Comparison of ENCODE assay signal across 12 cellular contexts in the genomic region with DNA sequence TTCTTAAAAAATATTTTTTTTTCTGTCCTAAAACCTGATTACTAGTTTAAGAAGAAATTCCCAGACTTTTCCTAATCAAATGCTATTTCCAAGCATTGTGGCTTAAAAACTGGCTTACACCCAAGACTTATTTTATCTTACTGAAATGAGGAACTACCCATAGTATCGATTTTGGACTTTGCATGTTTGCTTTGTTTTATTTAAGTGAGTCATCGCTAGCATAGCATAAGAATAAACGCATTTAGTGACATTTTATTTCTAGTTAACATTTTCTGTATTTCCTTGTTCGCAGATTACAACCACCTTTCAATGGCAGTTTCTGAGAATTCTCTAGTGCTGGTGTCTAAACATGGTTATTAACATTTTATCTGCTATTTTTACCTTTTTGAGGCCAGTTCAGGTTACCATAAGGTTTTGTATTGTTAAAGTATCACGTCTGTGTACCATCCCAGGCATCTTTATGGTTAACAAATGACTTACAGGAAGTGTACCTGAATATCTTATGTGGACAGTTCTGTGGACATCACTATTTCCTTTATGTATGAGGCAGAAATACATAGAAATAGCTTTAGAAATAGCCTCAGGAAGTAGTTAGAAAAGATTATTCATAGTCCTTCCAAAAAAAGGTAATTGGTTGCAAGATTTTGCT. TPM values are rescaled to one million over a fixed set of nuclear protein-coding genes. Genes with fewer than 3 reads are reported as not detected.
DNase-seq lines count a peak whose midpoint lies in the region; ATAC-seq, FAIRE-seq and TF ChIP-seq lines count a peak whose summit lies in the region.
"Had no signal": no experiment of that assay in that cellular context is flagged by ENCODE, and none has a peak within 500 bp of the region (broad histone marks: within the 10 kb centered on the region; RNA-seq: fewer than 3 reads in every experiment).

No MANE protein-coding gene starts in this region.

- FAIRE-seq in K562 (lab: Jason Lieb, UNC), result peak; percentile 35

- WGBS in K562 (ENCODE audit: insufficient coverage, low coverage, missing lambda C conversion rate), result 7% methylated on average over 5 of the region's 5 CpGs

- CTCF ChIA-PET in K562 (lab: Yijun Ruan, JAX; ENCODE audit: low intra/inter-chr PET ratio), result no interaction called here
- CTCF ChIA-PET in activated CD8-positive, alpha-beta memory T cell treated with anti-CD3 and anti-CD28 coated beads, Interleukin-2, amount 10 ng/mL, durations not matched to agents 7 days and 5 days (lab: Charles Lee), result interaction anchor here (0.8 to 1.9 kb wide), 4 partner anchors 9 to 59 kb away, joined by 3 to 5 read pairs (median 4); a partner anchor contains a TSS
- CTCF ChIA-PET in RWPE1 (lab: Yijun Ruan, JAX), result no interaction called here

- no peak for TF ChIP-seq POLR2A in K562 (conservative IDR thresholded peaks at IDR 0.05)

- H3K36me3 Mint-ChIP-seq in activated CD8-positive, alpha-beta memory T cell treated with anti-CD3 and anti-CD28 coated beads, Interleukin-2, amount 10 ng/mL, durations not matched to agents 7 days and 5 days, result peaks cover 15% of the 10 kb centered on the region

- no peaks in the 10 kb centered on the region for H3K36me3 ChIP-seq in K562 (ENCODE audit: control insufficient read depth, insufficient read depth, low read length)
- H3K36me3 ChIP-seq: thoracic aorta had no signal

- TF ChIP-seq EP300 in K562 (IDR thresholded peaks at IDR 0.05; ENCODE audit: low read length), result no peak

- in situ Hi-C loops in K562 (cut with MboI), result no loop called here

- H3K27me3 ChIP-seq in K562 (ENCODE audit: control insufficient read depth in 2 of 2, insufficient read depth in 2 of 2, low read length in 2 of 2), result no peaks in the 10 kb centered on the region

- no peaks in the 10 kb centered on the region; the same call in 1 of the 2 replicates for H3K9me3 ChIP-seq in K562 (replicated peaks; ENCODE audit: control insufficient read depth, insufficient read depth, low read depth, low read length)

- no peak overlapping the region for H3K4me3 Mint-ChIP-seq in activated CD8-positive, alpha-beta memory T cell treated with anti-CD3 and anti-CD28 coated beads, Interleukin-2, amount 10 ng/mL, durations not matched to agents 7 days and 5 days

- peak; percentile 54 for ATAC-seq in GM18861 (IDR thresholded peaks at IDR 0.05; ENCODE audit: unreplicated experiment)
- ATAC-seq in K562, result no peak
- ATAC-seq in activated CD8-positive, alpha-beta memory T cell treated with anti-CD3 and anti-CD28 coated beads, Interleukin-2, amount 10 ng/mL, durations not matched to agents 7 days and 5 days, result no peak

- BruUV-seq in K562 (replicated peaks; lab: Mats Ljungman, UMichigan), result no TSS peak

- H3K4me1 ChIP-seq in K562 (replicated peaks in 1 of 2; ENCODE audit: control insufficient read depth in 2 of 2, insufficient read depth in 2 of 2, low read length in 2 of 2), result peaks cover 0 to 21% of the 10 kb centered on the region in 2 experiments; a peak in 4 of 5 replicates

- H3K4me2 ChIP-seq in K562 (ENCODE audit: insufficient read depth, low read length), result peak overlapping the region; percentile 23; the same call in 1 of the 2 replicates

- POLR2A ChIA-PET in K562 (lab: Yijun Ruan, JAX), result interaction anchor here (0.9 to 1.3 kb wide), 2 partner anchors 9 to 24 kb away, joined by 3 read pairs; a partner anchor contains a TSS
- POLR2A ChIA-PET in RWPE1 (lab: Yijun Ruan, JAX; ENCODE audit: low non-redundant PET), result no interaction called here

- H3K4me3 ChIP-seq in K562, result no peak overlapping the region
- H3K4me3 ChIP-seq: thoracic aorta had no signal

- peaks cover 7% of the 10 kb centered on the region for H3K9me3 Mint-ChIP-seq in activated CD8-positive, alpha-beta memory T cell treated with anti-CD3 and anti-CD28 coated beads, Interleukin-2, amount 10 ng/mL, durations not matched to agents 7 days and 5 days (ENCODE audit: low read depth)

- no peaks in the 10 kb centered on the region for H4K20me1 ChIP-seq in K562 (replicated peaks; ENCODE audit: control insufficient read depth, insufficient read depth, low read length)

- DNase-seq in NAMALWA (ENCODE audit: low spot score) (peak; percentile 9), K562 (ENCODE audit: extremely low read depth in 1 of 4, low spot score in 3 of 4) (no peak), pons (ENCODE audit: low spot score) (peak; percentile 32), RWPE1 (ENCODE audit: low spot score) (no peak), islet precursor cell (no peak), NCI-H2171 (lab: John Stamatoyannopoulos, UW) (no peak)
- DNase-seq in activated CD8-positive, alpha-beta memory T cell treated with anti-CD3 and anti-CD28 coated beads, Interleukin-2, amount 10 ng/mL, durations not matched to agents 7 days and 5 days, result no peak
- DNase-seq: central memory CD4-positive, alpha-beta T cell; GOT3 had no signal

- no peaks in the 10 kb centered on the region for H3K9me1 ChIP-seq in K562 (ENCODE audit: control insufficient read depth, insufficient read depth, low read length)

- TF ChIP-seq RAD21 in K562 (CRISPR knock-in tag; conservative IDR thresholded peaks at IDR 0.05 in 1 of 2, IDR thresholded peaks at IDR 0.05 in 1 of 2), result no peak

- TF ChIP-seq CTCF in K562 (IDR thresholded peaks at IDR 0.05 in 2 of 3, conservative IDR thresholded peaks at IDR 0.05 in 1 of 3; ENCODE audit: insufficient read depth in 2 of 3, low read depth in 1 of 3, low read length in 3 of 3) (no peak), RWPE1 (conservative IDR thresholded peaks at IDR 0.05; ENCODE audit: low read depth) (no peak)

- peaks cover 23% of the 10 kb centered on the region for H3K4me1 Mint-ChIP-seq in activated CD8-positive, alpha-beta memory T cell treated with anti-CD3 and anti-CD28 coated beads, Interleukin-2, amount 10 ng/mL, durations not matched to agents 7 days and 5 days

- H2AFZ ChIP-seq in K562 (ENCODE audit: low read depth, low read length), result no peak overlapping the region

- no peak overlapping the region for H3K9ac ChIP-seq in K562 (ENCODE audit: insufficient read depth in 1 of 2, low read depth in 2 of 2, low read length in 2 of 2)

- H3K27me3 Mint-ChIP-seq in activated CD8-positive, alpha-beta memory T cell treated with anti-CD3 and anti-CD28 coated beads, Interleukin-2, amount 10 ng/mL, durations not matched to agents 7 days and 5 days, result no peaks in the 10 kb centered on the region
- H3K27me3 Mint-ChIP-seq: progenitor cell of endocrine pancreas had no signal

- H3K79me2 ChIP-seq in K562 (ENCODE audit: control insufficient read depth, insufficient read depth, low read length), result peaks cover 21% of the 10 kb centered on the region

- H3K27ac Mint-ChIP-seq in activated CD8-positive, alpha-beta memory T cell treated with anti-CD3 and anti-CD28 coated beads, Interleukin-2, amount 10 ng/mL, durations not matched to agents 7 days and 5 days, result no peak overlapping the region
- H3K27ac Mint-ChIP-seq: progenitor cell of endocrine pancreas had no signal

- intact Hi-C loops in K562 (cut with micrococcal nuclease), result no loop called here

- H3K27ac ChIP-seq in K562 (ENCODE audit: extremely low read depth, low read depth, low read length) (no peak overlapping the region), RWPE1 (no peak overlapping the region)

TF ChIP-seq in K562, 482 proteins besides CTCF, POLR2A, EP300 and RAD21 (continues in another document):
- TF ChIP-seq ARID1B (IDR thresholded peaks at IDR 0.05) (peak; percentile 49), SMARCE1 (IDR thresholded peaks at IDR 0.05) (peak; percentile 81; the same call in 1 of the 2 replicates), ZNF583 (CRISPR knock-in tag; IDR thresholded peaks at IDR 0.05) (no peak), SOX6 (IDR thresholded peaks at IDR 0.05) (peak; percentile 86), PML (IDR thresholded peaks at IDR 0.05; ENCODE audit: low read length) (no peak)
- TF ChIP-seq, protein P1, sequence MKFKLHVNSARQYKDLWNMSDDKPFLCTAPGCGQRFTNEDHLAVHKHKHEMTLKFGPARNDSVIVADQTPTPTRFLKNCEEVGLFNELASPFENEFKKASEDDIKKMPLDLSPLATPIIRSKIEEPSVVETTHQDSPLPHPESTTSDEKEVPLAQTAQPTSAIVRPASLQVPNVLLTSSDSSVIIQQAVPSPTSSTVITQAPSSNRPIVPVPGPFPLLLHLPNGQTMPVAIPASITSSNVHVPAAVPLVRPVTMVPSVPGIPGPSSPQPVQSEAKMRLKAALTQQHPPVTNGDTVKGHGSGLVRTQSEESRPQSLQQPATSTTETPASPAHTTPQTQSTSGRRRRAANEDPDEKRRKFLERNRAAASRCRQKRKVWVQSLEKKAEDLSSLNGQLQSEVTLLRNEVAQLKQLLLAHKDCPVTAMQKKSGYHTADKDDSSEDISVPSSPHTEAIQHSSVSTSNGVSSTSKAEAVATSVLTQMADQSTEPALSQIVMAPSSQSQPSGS (CRISPR knock-in tag; IDR thresholded peaks at IDR 0.05), result no peak
- TF ChIP-seq, protein P2, sequence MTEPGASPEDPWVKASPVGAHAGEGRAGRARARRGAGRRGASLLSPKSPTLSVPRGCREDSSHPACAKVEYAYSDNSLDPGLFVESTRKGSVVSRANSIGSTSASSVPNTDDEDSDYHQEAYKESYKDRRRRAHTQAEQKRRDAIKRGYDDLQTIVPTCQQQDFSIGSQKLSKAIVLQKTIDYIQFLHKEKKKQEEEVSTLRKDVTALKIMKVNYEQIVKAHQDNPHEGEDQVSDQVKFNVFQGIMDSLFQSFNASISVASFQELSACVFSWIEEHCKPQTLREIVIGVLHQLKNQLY (CRISPR knock-in tag; conservative IDR thresholded peaks at IDR 0.05), result no peak

RNA-seq across cellular contexts. Expression of a gene that starts 24.5 kb away (rescaled TPM):
- 7.7 and 20.8 TPM in 2 replicates for total RNA-seq in K562 (2011; cell fraction: chromatin; rRNA removed; ENCODE audit: low replicate concordance)
- total RNA-seq in K562 (2011; cell fraction: nucleolus; rRNA removed), result 3.3 and 4.5 TPM in 2 replicates
- 9.1 and 18.0 TPM in 2 replicates for total RNA-seq in K562 (2011; cell fraction: nucleoplasm; rRNA removed)
- 13.9 and 14.5 TPM in 2 replicates for total RNA-seq in K562 (2014; rRNA removed)
- total RNA-seq in K562 (2014; rRNA removed; fragmentation: Illumina TruSeq; extraction: Trizol), result 26.9 and 27.3 TPM in 2 replicates
- 21.8 and 24.4 TPM in 2 replicates for total RNA-seq in K562 (2015; rRNA removed; fragmentation: Illumina TruSeq; extraction: Trizol)
- 21.0 and 22.8 TPM in 2 replicates for total RNA-seq in K562 (2021)
- polyA plus RNA-seq in K562 (2011; rRNA removed), result 18.8 and 21.1 TPM in 2 replicates
- 4.0 and 10.7 TPM in 2 replicates for polyA plus RNA-seq in K562 (2011; cell fraction: cytosol; rRNA removed)
- 6.8 and 10.7 TPM in 2 replicates for polyA plus RNA-seq in K562 (2011; cell fraction: nucleus; rRNA removed)
- 10.8 and 18.5 TPM in 2 replicates for polyA plus RNA-seq in K562 (2012)
- 11.8 and 15.2 TPM in 2 replicates for polyA plus RNA-seq in K562 (2014; fragmentation: Illumina TruSeq; extraction: Trizol)
- 1 to 10 TPM; 6.1 to 8.0 TPM for polyA plus RNA-seq in K562 (2014; fragmentation: Nextera tagmentation; extraction: Ambion mirVana)
- 12.2 and 12.7 TPM in 2 replicates for polyA plus RNA-seq in K562 (2014; rRNA removed)
- polyA minus RNA-seq in K562 (2011; rRNA and poly(A)+ RNA removed), result 30.8 and 35.3 TPM in 2 replicates
- polyA minus RNA-seq in K562 (2011; cell fraction: cytosol; rRNA and poly(A)+ RNA removed), result 13.7 and 16.0 TPM in 2 replicates
- polyA minus RNA-seq in K562 (2011; cell fraction: nucleus; rRNA and poly(A)+ RNA removed), result 6.6 and 11.7 TPM in 2 replicates
- total RNA-seq in activated CD8-positive, alpha-beta memory T cell treated with anti-CD3 and anti-CD28 coated beads, Interleukin-2, amount 10 ng/mL, durations not matched to agents 7 days and 5 days, result 10 to 100 TPM; 11.9 to 16.4 TPM

Comparison
In these comparisons a context has a peak if more than half of its experiments do, and no peak if none do; other contexts are left out.
1. DNase-seq: peak in NAMALWA (single experiment) and pons (single experiment); none in K562 (0 of 4), activated CD8-positive, alpha-beta memory T cell treated with anti-CD3 and anti-CD28 coated beads, Interleukin-2, amount 10 ng/mL, durations not matched to agents 7 days and 5 days (single experiment), RWPE1 (single experiment), islet precursor cell (single experiment) and NCI-H2171 (single experiment).